In genomic region chr17:76567634-76568432, GRCh38 we compare ENCODE assay signal across 11 cellular contexts. TPM values are rescaled to one million over a fixed set of nuclear protein-coding genes. Genes with fewer than 3 reads are reported as not detected.
DNase-seq lines count a peak whose midpoint lies in the region; ATAC-seq and TF ChIP-seq lines count a peak whose summit lies in the region.
"Had no signal": no experiment of that assay in that cellular context is flagged by ENCODE, and none has a peak within 500 bp of the region (broad histone marks: within the 10 kb centered on the region; RNA-seq: fewer than 3 reads in every experiment).

No MANE protein-coding gene starts in this region.

- no peak for TF ChIP-seq EP300 in stomach (IDR thresholded peaks at IDR 0.05)

- ATAC-seq in activated T-cell treated with anti-CD3 and anti-CD28 coated beads, Interleukin-2, amount 50 U/mL, for 4 hours = peak; percentile 3 to 4
- peak; percentile 18 to 32 for ATAC-seq in right cardiac atrium
- no peak for ATAC-seq in GM19328 (IDR thresholded peaks at IDR 0.05; ENCODE audit: unreplicated experiment)

- peaks cover 11 to 36% (median 34%) of the 10 kb centered on the region in 4 donors for H3K36me3 ChIP-seq in stomach

- no peak for TF ChIP-seq POLR2A in stomach (IDR thresholded peaks at IDR 0.05)

- intact Hi-C loops in right cardiac atrium (cut with DNase I) (no loop called here), stomach (cut with DNase I; ENCODE audit: low total_unique reads) (no loop called here)

- no peak overlapping the region for H3K27ac ChIP-seq in right cardiac atrium (ENCODE audit: low read length)
- H3K27ac ChIP-seq in stomach = peak overlapping the region; percentile 47 to 65 (median 55)
- H3K27ac ChIP-seq: C4-2B, VCaP had no signal

- 66% methylated on average over 14 of the region's 14 CpGs for WGBS in right cardiac atrium
- WGBS in stomach, 5 donors = 45 to 62% (median 54%) methylated on average over 12 to 14 of the region's 14 CpGs

- no peak for DNase-seq in activated T-cell treated with anti-CD3 and anti-CD28 coated beads, Interleukin-2, amount 50 U/mL, for 4 hours
- DNase-seq in activated T-cell treated with anti-CD3 and anti-CD28 coated beads, Interleukin-2, amount 50 U/mL, for 1 hour = no peak
- peak; percentile 32 for DNase-seq in RPMI8226
- DNase-seq in right cardiac atrium = no peak
- DNase-seq in stomach = peak; percentile 75
- no peak for DNase-seq in NCI-H2029 treated with DMSO at 0.1 percent for 48 hours (lab: John Stamatoyannopoulos, UW)
- DNase-seq in glomerular visceral epithelial cell (ENCODE audit: extremely low spot score) = no peak
- DNase-seq: NCI-H187 treated with DMSO at 0.1 percent for 48 hours had no signal

- no peak overlapping the region for H3K4me3 ChIP-seq in right cardiac atrium (ENCODE audit: low read length)
- H3K4me3 ChIP-seq in stomach = no peak overlapping the region

- H3K27me3 Mint-ChIP-seq in activated T-cell treated with anti-CD3 and anti-CD28 coated beads, Interleukin-2, amount 50 U/mL, for 4 hours (ENCODE audit: low read depth) = no peaks in the 10 kb centered on the region

- no peaks in the 10 kb centered on the region for H3K9me3 Mint-ChIP-seq in activated T-cell treated with anti-CD3 and anti-CD28 coated beads, Interleukin-2, amount 50 U/mL, for 4 hours

- H3K4me1 ChIP-seq in right cardiac atrium (ENCODE audit: control insufficient read depth, insufficient read depth, low read length) (no peaks in the 10 kb centered on the region), stomach (peaks cover 30 to 63% (median 41%) of the 10 kb centered on the region in 4 donors)

- H3K27me3 ChIP-seq in right cardiac atrium (ENCODE audit: control insufficient read depth, insufficient read depth) (no peaks in the 10 kb centered on the region), stomach (no peaks in the 10 kb centered on the region)

- H3K9me3 ChIP-seq in right cardiac atrium (ENCODE audit: control insufficient read depth, low read length) (no peaks in the 10 kb centered on the region), stomach (no peaks in the 10 kb centered on the region)

- no peak for TF ChIP-seq CTCF in stomach (IDR thresholded peaks at IDR 0.05)

- H3K4me1 Mint-ChIP-seq in activated T-cell treated with anti-CD3 and anti-CD28 coated beads, Interleukin-2, amount 50 U/mL, for 4 hours (ENCODE audit: low read depth) = peaks cover 36% of the 10 kb centered on the region

- peaks cover 31% of the 10 kb centered on the region for H3K36me3 Mint-ChIP-seq in activated T-cell treated with anti-CD3 and anti-CD28 coated beads, Interleukin-2, amount 50 U/mL, for 4 hours (ENCODE audit: insufficient read depth)

- no peak overlapping the region for H3K4me3 Mint-ChIP-seq in activated T-cell treated with anti-CD3 and anti-CD28 coated beads, Interleukin-2, amount 50 U/mL, for 4 hours

RNA-seq across cellular contexts. Expression of gene ST6GALNAC2, which starts 17.8 kb away (rescaled TPM):
- total RNA-seq in activated T-cell treated with anti-CD3 and anti-CD28 coated beads, Interleukin-2, amount 50 U/mL, for 4 hours = not detected
- 1 to 10 TPM; 4.0 to 5.8 (median 5.5) TPM for total RNA-seq in right cardiac atrium
- polyA plus RNA-seq in right cardiac atrium = 4.2 TPM
- 10 to 100 TPM in 2 of 5 donors, 1 to 10 TPM in 3; 1.2 to 17.8 (median 3.6) TPM for total RNA-seq in stomach
- 10 to 100 TPM in 1 of 3 donors, 1 to 10 TPM in 2; 3.9 to 17.1 (median 5.5) TPM for polyA plus RNA-seq in stomach

RNA-seq across cellular contexts. Expression of gene PRCD, which starts 28.0 kb away (rescaled TPM):
- not detected for total RNA-seq in activated T-cell treated with anti-CD3 and anti-CD28 coated beads, Interleukin-2, amount 50 U/mL, for 4 hours
- total RNA-seq in right cardiac atrium (10 to 100 TPM in 3 of 4 donors, 1 to 10 TPM in 1; 6.1 to 11.6 (median 10.9) TPM), stomach (1 to 10 TPM in 1 of 5 donors, under 1 TPM in 1, not detected in 3; 0.72 to 5.7 TPM)
- polyA plus RNA-seq in right cardiac atrium (9.8 TPM), stomach (10 to 100 TPM in 1 of 3 donors, 1 to 10 TPM in 2; 3.6 to 12.2 (median 4.2) TPM)

RNA-seq across cellular contexts. Expression of gene CYGB, which starts 30.3 kb away (rescaled TPM):
- not detected for total RNA-seq in activated T-cell treated with anti-CD3 and anti-CD28 coated beads, Interleukin-2, amount 50 U/mL, for 4 hours
- total RNA-seq in right cardiac atrium (10 to 100 TPM; 46.6 to 83.9 (median 67.3) TPM), stomach (10 to 100 TPM in 3 of 5 donors, 1 to 10 TPM in 1, not detected in 1; 6.8 to 40.4 (median 28.4) TPM)
- polyA plus RNA-seq in right cardiac atrium (58.7 TPM), stomach (100 to 1,000 TPM in 1 of 3 donors, 10 to 100 TPM in 1, 1 to 10 TPM in 1; 9.9 to 101 (median 65.1) TPM)

Comparison
In these comparisons a context has a peak if more than half of its experiments do, and no peak if none do; other contexts are left out.
1. DNase-seq: peak in RPMI8226 (single experiment) and stomach (single experiment); none in activated T-cell treated with anti-CD3 and anti-CD28 coated beads, Interleukin-2, amount 50 U/mL, for 4 hours (single experiment), activated T-cell treated with anti-CD3 and anti-CD28 coated beads, Interleukin-2, amount 50 U/mL, for 1 hour (single experiment), right cardiac atrium (0 of 3), NCI-H2029 treated with DMSO at 0.1 percent for 48 hours (single experiment) and glomerular visceral epithelial cell (single experiment).